1 cellular context compared by ENCODE assay signal in genomic region chr6:142232206-142233044, GRCh38.
TF ChIP-seq lines count a peak whose summit lies in the region.
"Not testable (repeated sequence)": the region's sequence is repeated elsewhere in the genome, so short reads cannot be mapped to it uniquely, and the experiment has no call there.

No MANE protein-coding gene starts in this region.

TF ChIP-seq in HepG2, 621 proteins besides CTCF, POLR2A, EP300 and RAD21 (continued from another document and continues in another):
- TF ChIP-seq, protein P1, sequence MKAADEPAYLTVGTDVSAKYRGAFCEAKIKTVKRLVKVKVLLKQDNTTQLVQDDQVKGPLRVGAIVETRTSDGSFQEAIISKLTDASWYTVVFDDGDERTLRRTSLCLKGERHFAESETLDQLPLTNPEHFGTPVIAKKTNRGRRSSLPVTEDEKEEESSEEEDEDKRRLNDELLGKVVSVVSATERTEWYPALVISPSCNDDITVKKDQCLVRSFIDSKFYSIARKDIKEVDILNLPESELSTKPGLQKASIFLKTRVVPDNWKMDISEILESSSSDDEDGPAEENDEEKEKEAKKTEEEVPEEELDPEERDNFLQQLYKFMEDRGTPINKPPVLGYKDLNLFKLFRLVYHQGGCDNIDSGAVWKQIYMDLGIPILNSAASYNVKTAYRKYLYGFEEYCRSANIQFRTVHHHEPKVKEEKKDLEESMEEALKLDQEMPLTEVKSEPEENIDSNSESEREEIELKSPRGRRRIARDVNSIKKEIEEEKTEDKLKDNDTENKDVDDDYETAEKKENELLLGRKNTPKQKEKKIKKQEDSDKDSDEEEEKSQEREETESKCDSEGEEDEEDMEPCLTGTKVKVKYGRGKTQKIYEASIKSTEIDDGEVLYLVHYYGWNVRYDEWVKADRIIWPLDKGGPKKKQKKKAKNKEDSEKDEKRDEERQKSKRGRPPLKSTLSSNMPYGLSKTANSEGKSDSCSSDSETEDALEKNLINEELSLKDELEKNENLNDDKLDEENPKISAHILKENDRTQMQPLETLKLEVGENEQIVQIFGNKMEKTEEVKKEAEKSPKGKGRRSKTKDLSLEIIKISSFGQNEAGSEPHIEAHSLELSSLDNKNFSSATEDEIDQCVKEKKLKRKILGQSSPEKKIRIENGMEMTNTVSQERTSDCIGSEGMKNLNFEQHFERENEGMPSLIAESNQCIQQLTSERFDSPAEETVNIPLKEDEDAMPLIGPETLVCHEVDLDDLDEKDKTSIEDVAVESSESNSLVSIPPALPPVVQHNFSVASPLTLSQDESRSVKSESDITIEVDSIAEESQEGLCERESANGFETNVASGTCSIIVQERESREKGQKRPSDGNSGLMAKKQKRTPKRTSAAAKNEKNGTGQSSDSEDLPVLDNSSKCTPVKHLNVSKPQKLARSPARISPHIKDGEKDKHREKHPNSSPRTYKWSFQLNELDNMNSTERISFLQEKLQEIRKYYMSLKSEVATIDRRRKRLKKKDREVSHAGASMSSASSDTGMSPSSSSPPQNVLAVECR (CRISPR knock-in tag; IDR thresholded peaks at IDR 0.05; ENCODE audit: borderline replicate concordance): peak; percentile 76; the same call in 1 of the 2 replicates
- TF ChIP-seq HNRNPL (IDR thresholded peaks at IDR 0.05; ENCODE audit: low read depth, low read length) (peak; percentile 80), ZFP41 (CRISPR knock-in tag; IDR thresholded peaks at IDR 0.05; ENCODE audit: borderline replicate concordance) (0 out of 2 replicates have a peak, but pooled peaks have one; percentile 27), ELF3 (CRISPR knock-in tag; IDR thresholded peaks at IDR 0.05) (peak; percentile 92), ZNF331 (CRISPR knock-in tag; IDR thresholded peaks at IDR 0.05) (peak; percentile 93), DR1 (CRISPR knock-in tag; IDR thresholded peaks at IDR 0.05) (peak; percentile 58; the same call in 1 of the 2 replicates), MEIS1 (CRISPR knock-in tag; IDR thresholded peaks at IDR 0.05; ENCODE audit: borderline replicate concordance) (peak; percentile 85), NFKBIZ (CRISPR knock-in tag; IDR thresholded peaks at IDR 0.05) (peak; percentile 84), ZNF788 (CRISPR knock-in tag; IDR thresholded peaks at IDR 0.05; ENCODE audit: borderline replicate concordance) (peak; percentile 78; the same call in 1 of the 2 replicates), AHDC1 (CRISPR knock-in tag; IDR thresholded peaks at IDR 0.05; ENCODE audit: borderline replicate concordance) (peak; percentile 52; the same call in 1 of the 2 replicates), ZBTB7A (CRISPR knock-in tag; IDR thresholded peaks at IDR 0.05) (peak; percentile 88), HNF4G (CRISPR knock-in tag; IDR thresholded peaks at IDR 0.05; ENCODE audit: borderline replicate concordance, low read depth) (peak; percentile 37; the same call in 1 of the 2 replicates), BHLHE40 (IDR thresholded peaks at IDR 0.05; ENCODE audit: low read length) (0 out of 2 replicates have a peak, but pooled peaks have one; percentile 36), YEATS4 (CRISPR knock-in tag; IDR thresholded peaks at IDR 0.05; ENCODE audit: borderline replicate concordance) (peak; percentile 48; the same call in 1 of the 2 replicates), GFI1 (CRISPR knock-in tag; IDR thresholded peaks at IDR 0.05; ENCODE audit: borderline replicate concordance) (peak; percentile 67; the same call in 1 of the 2 replicates), ZNF687 (CRISPR knock-in tag; IDR thresholded peaks at IDR 0.05) (peak; percentile 87), ZBTB20 (CRISPR knock-in tag; IDR thresholded peaks at IDR 0.05; ENCODE audit: borderline replicate concordance, low read depth) (peak; percentile 85)
- TF ChIP-seq, protein P2, sequence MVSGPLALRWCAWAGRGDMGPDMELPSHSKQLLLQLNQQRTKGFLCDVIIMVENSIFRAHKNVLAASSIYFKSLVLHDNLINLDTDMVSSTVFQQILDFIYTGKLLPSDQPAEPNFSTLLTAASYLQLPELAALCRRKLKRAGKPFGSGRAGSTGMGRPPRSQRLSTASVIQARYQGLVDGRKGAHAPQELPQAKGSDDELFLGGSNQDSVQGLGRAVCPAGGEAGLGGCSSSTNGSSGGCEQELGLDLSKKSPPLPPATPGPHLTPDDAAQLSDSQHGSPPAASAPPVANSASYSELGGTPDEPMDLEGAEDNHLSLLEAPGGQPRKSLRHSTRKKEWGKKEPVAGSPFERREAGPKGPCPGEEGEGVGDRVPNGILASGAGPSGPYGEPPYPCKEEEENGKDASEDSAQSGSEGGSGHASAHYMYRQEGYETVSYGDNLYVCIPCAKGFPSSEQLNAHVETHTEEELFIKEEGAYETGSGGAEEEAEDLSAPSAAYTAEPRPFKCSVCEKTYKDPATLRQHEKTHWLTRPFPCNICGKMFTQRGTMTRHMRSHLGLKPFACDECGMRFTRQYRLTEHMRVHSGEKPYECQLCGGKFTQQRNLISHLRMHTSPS (CRISPR knock-in tag; IDR thresholded peaks at IDR 0.05; ENCODE audit: low read depth): peak; percentile 71; the same call in 1 of the 2 replicates
- TF ChIP-seq, protein P3, sequence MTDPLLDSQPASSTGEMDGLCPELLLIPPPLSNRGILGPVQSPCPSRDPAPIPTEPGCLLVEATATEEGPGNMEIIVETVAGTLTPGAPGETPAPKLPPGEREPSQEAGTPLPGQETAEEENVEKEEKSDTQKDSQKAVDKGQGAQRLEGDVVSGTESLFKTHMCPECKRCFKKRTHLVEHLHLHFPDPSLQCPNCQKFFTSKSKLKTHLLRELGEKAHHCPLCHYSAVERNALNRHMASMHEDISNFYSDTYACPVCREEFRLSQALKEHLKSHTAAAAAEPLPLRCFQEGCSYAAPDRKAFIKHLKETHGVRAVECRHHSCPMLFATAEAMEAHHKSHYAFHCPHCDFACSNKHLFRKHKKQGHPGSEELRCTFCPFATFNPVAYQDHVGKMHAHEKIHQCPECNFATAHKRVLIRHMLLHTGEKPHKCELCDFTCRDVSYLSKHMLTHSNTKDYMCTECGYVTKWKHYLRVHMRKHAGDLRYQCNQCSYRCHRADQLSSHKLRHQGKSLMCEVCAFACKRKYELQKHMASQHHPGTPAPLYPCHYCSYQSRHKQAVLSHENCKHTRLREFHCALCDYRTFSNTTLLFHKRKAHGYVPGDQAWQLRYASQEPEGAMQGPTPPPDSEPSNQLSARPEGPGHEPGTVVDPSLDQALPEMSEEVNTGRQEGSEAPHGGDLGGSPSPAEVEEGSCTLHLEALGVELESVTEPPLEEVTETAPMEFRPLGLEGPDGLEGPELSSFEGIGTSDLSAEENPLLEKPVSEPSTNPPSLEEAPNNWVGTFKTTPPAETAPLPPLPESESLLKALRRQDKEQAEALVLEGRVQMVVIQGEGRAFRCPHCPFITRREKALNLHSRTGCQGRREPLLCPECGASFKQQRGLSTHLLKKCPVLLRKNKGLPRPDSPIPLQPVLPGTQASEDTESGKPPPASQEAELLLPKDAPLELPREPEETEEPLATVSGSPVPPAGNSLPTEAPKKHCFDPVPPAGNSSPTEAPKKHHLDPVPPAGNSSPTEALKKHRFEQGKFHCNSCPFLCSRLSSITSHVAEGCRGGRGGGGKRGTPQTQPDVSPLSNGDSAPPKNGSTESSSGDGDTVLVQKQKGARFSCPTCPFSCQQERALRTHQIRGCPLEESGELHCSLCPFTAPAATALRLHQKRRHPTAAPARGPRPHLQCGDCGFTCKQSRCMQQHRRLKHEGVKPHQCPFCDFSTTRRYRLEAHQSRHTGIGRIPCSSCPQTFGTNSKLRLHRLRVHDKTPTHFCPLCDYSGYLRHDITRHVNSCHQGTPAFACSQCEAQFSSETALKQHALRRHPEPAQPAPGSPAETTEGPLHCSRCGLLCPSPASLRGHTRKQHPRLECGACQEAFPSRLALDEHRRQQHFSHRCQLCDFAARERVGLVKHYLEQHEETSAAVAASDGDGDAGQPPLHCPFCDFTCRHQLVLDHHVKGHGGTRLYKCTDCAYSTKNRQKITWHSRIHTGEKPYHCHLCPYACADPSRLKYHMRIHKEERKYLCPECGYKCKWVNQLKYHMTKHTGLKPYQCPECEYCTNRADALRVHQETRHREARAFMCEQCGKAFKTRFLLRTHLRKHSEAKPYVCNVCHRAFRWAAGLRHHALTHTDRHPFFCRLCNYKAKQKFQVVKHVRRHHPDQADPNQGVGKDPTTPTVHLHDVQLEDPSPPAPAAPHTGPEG (CRISPR knock-in tag; IDR thresholded peaks at IDR 0.05): peak; percentile 79; the same call in 1 of the 2 replicates
- not testable (repeated sequence) for TF ChIP-seq HNF4G (IDR thresholded peaks at IDR 0.05; ENCODE audit: borderline replicate concordance, low read depth, low read length)
- TF ChIP-seq, protein P4, sequence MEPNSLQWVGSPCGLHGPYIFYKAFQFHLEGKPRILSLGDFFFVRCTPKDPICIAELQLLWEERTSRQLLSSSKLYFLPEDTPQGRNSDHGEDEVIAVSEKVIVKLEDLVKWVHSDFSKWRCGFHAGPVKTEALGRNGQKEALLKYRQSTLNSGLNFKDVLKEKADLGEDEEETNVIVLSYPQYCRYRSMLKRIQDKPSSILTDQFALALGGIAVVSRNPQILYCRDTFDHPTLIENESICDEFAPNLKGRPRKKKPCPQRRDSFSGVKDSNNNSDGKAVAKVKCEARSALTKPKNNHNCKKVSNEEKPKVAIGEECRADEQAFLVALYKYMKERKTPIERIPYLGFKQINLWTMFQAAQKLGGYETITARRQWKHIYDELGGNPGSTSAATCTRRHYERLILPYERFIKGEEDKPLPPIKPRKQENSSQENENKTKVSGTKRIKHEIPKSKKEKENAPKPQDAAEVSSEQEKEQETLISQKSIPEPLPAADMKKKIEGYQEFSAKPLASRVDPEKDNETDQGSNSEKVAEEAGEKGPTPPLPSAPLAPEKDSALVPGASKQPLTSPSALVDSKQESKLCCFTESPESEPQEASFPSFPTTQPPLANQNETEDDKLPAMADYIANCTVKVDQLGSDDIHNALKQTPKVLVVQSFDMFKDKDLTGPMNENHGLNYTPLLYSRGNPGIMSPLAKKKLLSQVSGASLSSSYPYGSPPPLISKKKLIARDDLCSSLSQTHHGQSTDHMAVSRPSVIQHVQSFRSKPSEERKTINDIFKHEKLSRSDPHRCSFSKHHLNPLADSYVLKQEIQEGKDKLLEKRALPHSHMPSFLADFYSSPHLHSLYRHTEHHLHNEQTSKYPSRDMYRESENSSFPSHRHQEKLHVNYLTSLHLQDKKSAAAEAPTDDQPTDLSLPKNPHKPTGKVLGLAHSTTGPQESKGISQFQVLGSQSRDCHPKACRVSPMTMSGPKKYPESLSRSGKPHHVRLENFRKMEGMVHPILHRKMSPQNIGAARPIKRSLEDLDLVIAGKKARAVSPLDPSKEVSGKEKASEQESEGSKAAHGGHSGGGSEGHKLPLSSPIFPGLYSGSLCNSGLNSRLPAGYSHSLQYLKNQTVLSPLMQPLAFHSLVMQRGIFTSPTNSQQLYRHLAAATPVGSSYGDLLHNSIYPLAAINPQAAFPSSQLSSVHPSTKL (CRISPR knock-in tag; IDR thresholded peaks at IDR 0.05): peak; percentile 89
